ENCODE assay signal across 36 cellular contexts in genomic region chr10:101724446-101724845, GRCh38. TPM values are rescaled to one million over a fixed set of nuclear protein-coding genes. Genes with fewer than 3 reads are reported as not detected.
"Had no signal": no experiment of that assay in that cellular context is flagged by ENCODE, and none has a peak within 500 bp of the region (broad histone marks: within the 10 kb centered on the region; RNA-seq: fewer than 3 reads in every experiment).

No MANE protein-coding gene starts in this region.

- H3K27me3 ChIP-seq: ascending aorta, cardiac muscle cell, gastrocnemius medialis, hepatocyte had no signal

- H3K4me3 ChIP-seq: ascending aorta, cardiac muscle cell, coronary artery, dorsolateral prefrontal cortex, gastrocnemius medialis, hepatocyte, left ventricle myocardium inferior, lung, mucosa of descending colon, sigmoid colon, stomach, tibial artery, upper lobe of right lung had no signal

- H3K4me1 ChIP-seq: ascending aorta, gastrocnemius medialis, left ventricle myocardium inferior, sigmoid colon, stomach, tibial artery, upper lobe of right lung had no signal

- H3K27ac Mint-ChIP-seq: activated naive CD4-positive, alpha-beta T cell treated with anti-CD3 and anti-CD28 coated beads for 36 hours; activated naive CD8-positive, alpha-beta T cell treated with anti-CD3 and anti-CD28 coated beads, Interleukin-2, amount 10 ng/mL, durations not matched to agents 7 days and 5 days; brain; stimulated activated effector memory CD8-positive, alpha-beta T cell treated with anti-CD3 and anti-CD28 coated beads, Interleukin-12 subunit alpha, Interleukin-12 subunit beta, amount 100 ng/mL, for 72 hours had no signal

- ATAC-seq: activated T-cell treated with anti-CD3 and anti-CD28 coated beads, Interleukin-2, amount 50 U/mL, for 4 hours; gastrocnemius medialis; mucosa of descending colon; natural killer cell treated with Interleukin-12 subunit alpha and Interleukin-12 subunit beta and Interleukin-15 and Interleukin-18, amount 100 ng/mL, for 72 hours; stimulated activated effector memory CD8-positive, alpha-beta T cell treated with anti-CD3 and anti-CD28 coated beads, Interleukin-12 subunit alpha, Interleukin-12 subunit beta, amount 100 ng/mL, for 72 hours; upper lobe of right lung had no signal

- H3K9me3 Mint-ChIP-seq: activated naive CD4-positive, alpha-beta T cell treated with anti-CD3 and anti-CD28 coated beads for 36 hours; activated naive CD8-positive, alpha-beta T cell treated with anti-CD3 and anti-CD28 coated beads, Interleukin-2, amount 10 ng/mL, durations not matched to agents 7 days and 5 days; activated T-cell treated with anti-CD3 and anti-CD28 coated beads, Interleukin-2, amount 50 U/mL, for 4 hours; natural killer cell treated with Interleukin-12 subunit alpha and Interleukin-12 subunit beta and Interleukin-15 and Interleukin-18, amount 100 ng/mL, for 72 hours; stimulated activated effector memory CD8-positive, alpha-beta T cell treated with anti-CD3 and anti-CD28 coated beads, Interleukin-12 subunit alpha, Interleukin-12 subunit beta, amount 100 ng/mL, for 72 hours had no signal

- H3K4me1 Mint-ChIP-seq: activated naive CD8-positive, alpha-beta T cell treated with anti-CD3 and anti-CD28 coated beads, Interleukin-2, amount 10 ng/mL, durations not matched to agents 7 days and 5 days; brain had no signal

- DNase-seq: activated CD4-positive, alpha-beta T cell treated with anti-CD3 and anti-CD28 coated beads for 48 hours; activated CD4-positive, alpha-beta T cell treated with anti-CD3 and anti-CD28 coated beads, Interleukin-2, amount 50 U/mL, for 48 hours; activated CD4-positive, CD25-positive, alpha-beta regulatory T cell; activated CD8-positive, alpha-beta memory T cell treated with anti-CD3 and anti-CD28 coated beads, Interleukin-2, amount 50 U/mL, for 4 hours; activated effector memory CD4-positive, alpha-beta T cell treated with Interleukin-2 at 50 U/mL for 16 hours; activated naive CD4-positive, alpha-beta T cell treated with anti-CD3 and anti-CD28 coated beads for 36 hours; activated naive CD8-positive, alpha-beta T cell treated with anti-CD3 and anti-CD28 coated beads, Interleukin-2, amount 10 ng/mL, durations not matched to agents 7 days and 5 days; activated T-cell treated with anti-CD3 and anti-CD28 coated beads, Interleukin-2, amount 50 U/mL, for 4 hours; dorsolateral prefrontal cortex; effector memory CD4-positive, alpha-beta T cell; erythroblast; gastrocnemius medialis; islet precursor cell; left ventricle myocardium inferior; mesendoderm; retina; sigmoid colon; small intestine; stimulated activated CD4-positive, alpha-beta T cell treated with anti-CD3 and anti-CD28 coated beads, Interleukin-4, amount 100 ng/mL, for 24 hours; stomach; tibial artery; upper lobe of right lung had no signal

- H3K36me3 Mint-ChIP-seq: activated naive CD8-positive, alpha-beta T cell treated with anti-CD3 and anti-CD28 coated beads, Interleukin-2, amount 10 ng/mL, durations not matched to agents 7 days and 5 days; brain; natural killer cell treated with Interleukin-12 subunit alpha and Interleukin-12 subunit beta and Interleukin-15 and Interleukin-18, amount 100 ng/mL, for 72 hours; stimulated activated effector memory CD8-positive, alpha-beta T cell treated with anti-CD3 and anti-CD28 coated beads, Interleukin-12 subunit alpha, Interleukin-12 subunit beta, amount 100 ng/mL, for 72 hours had no signal

- H3K36me3 ChIP-seq: ascending aorta, cardiac muscle cell, gastrocnemius medialis, left ventricle myocardium inferior, neutrophil, sigmoid colon, stomach, tibial artery, upper lobe of right lung had no signal

- H3K4me3 Mint-ChIP-seq: activated naive CD4-positive, alpha-beta T cell treated with anti-CD3 and anti-CD28 coated beads for 36 hours; activated naive CD8-positive, alpha-beta T cell treated with anti-CD3 and anti-CD28 coated beads, Interleukin-2, amount 10 ng/mL, durations not matched to agents 7 days and 5 days; activated T-cell treated with anti-CD3 and anti-CD28 coated beads, Interleukin-2, amount 50 U/mL, for 4 hours; brain; natural killer cell treated with Interleukin-12 subunit alpha and Interleukin-12 subunit beta and Interleukin-15 and Interleukin-18, amount 100 ng/mL, for 72 hours; stimulated activated effector memory CD8-positive, alpha-beta T cell treated with anti-CD3 and anti-CD28 coated beads, Interleukin-12 subunit alpha, Interleukin-12 subunit beta, amount 100 ng/mL, for 72 hours had no signal

- H3K9me3 ChIP-seq: ascending aorta, gastrocnemius medialis, left ventricle myocardium inferior, mucosa of descending colon, neutrophil, sigmoid colon, stomach, tibial artery, upper lobe of right lung had no signal

RNA-seq across cellular contexts. Expression of gene FGF8, which starts 51.5 kb away (rescaled TPM):
- total RNA-seq: activated CD8-positive, alpha-beta memory T cell treated with anti-CD3 and anti-CD28 coated beads for 36 hours; activated naive CD4-positive, alpha-beta T cell treated with anti-CD3 and anti-CD28 coated beads for 36 hours; activated naive CD8-positive, alpha-beta T cell treated with anti-CD3 and anti-CD28 coated beads, Interleukin-2, amount 10 ng/mL, durations not matched to agents 7 days and 5 days; ascending aorta; gastrocnemius medialis; hepatocyte; left ventricle myocardium inferior; lung; mucosa of descending colon; natural killer cell treated with Interleukin-12 subunit alpha and Interleukin-12 subunit beta and Interleukin-15 and Interleukin-18, amount 100 ng/mL, for 72 hours; osteocyte; posterior vena cava; sigmoid colon; stomach; T-helper 1 cell treated with Interleukin-12 subunit alpha and Interleukin-12 subunit beta and Interleukin-4 antibody, amounts not matched to agents 30 ng/mL and 1 ng/mL, for 36 hours had no signal
